10 cellular contexts compared by ENCODE assay signal in the genomic region with DNA sequence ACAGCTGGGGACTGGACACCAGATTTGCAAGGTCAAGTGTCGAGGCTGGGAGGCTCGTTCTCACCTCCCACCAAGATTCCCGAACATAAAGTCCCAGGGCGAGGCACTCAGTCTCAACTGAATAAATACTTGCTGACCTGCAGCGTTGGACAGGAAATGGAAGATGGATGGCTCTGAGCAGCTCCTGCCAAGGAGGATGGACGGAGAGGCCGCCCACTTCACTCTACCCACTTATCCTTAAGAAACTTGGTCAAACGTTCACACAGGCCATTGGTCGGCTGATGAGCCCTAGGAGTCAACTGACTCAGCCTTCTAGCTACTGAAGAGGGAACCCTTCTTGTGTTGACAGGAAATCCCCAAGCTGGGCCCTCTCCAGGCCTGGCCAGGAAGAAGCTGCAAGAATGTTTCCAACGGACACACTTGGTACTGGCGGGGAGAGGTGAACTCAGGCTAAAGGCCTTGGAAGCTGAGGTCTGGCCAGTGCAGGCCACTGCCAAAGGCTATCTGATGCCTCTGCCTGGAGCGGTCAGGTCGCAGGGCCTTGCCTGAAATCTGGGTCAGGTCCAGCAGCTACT. TPM values are rescaled to one million over a fixed set of nuclear protein-coding genes. Genes with fewer than 3 reads are reported as not detected.
DNase-seq lines count a peak whose midpoint lies in the region; ATAC-seq, FAIRE-seq and TF ChIP-seq lines count a peak whose summit lies in the region.
"Had no signal": no experiment of that assay in that cellular context is flagged by ENCODE, and none has a peak within 500 bp of the region (broad histone marks: within the 10 kb centered on the region; RNA-seq: fewer than 3 reads in every experiment).

No MANE protein-coding gene starts in this region.

- peak; percentile 74 to 82 for ATAC-seq in right cardiac atrium
- ATAC-seq in HG03520 (IDR thresholded peaks at IDR 0.05; ENCODE audit: unreplicated experiment) = no peak

- H3K4me2 ChIP-seq in skeletal muscle satellite cell (ENCODE audit: low read length) = peak overlapping the region; percentile 71

- H3K27ac ChIP-seq in right cardiac atrium (ENCODE audit: low read length) = peak overlapping the region; percentile 13

- intact Hi-C loops in right cardiac atrium (cut with DNase I) = loop anchor here in 2 of 4 donors (5.0 kb wide), 1 partner anchor 69 kb away; no protein-coding TSS in a partner anchor

- TF ChIP-seq POLR2A in H54 (IDR thresholded peaks at IDR 0.05; ENCODE audit: low read depth, low read length) = peak; percentile 11; the same call in 1 of the 2 replicates

- H3K9ac ChIP-seq in skeletal muscle satellite cell (ENCODE audit: low read depth, low read length) = peak overlapping the region; percentile 48

- DNase-seq in H54 (ENCODE audit: insufficient read length, low spot score) = peak; percentile 87
- peak; percentile 99 for DNase-seq in amniotic epithelial cell (ENCODE audit: low read depth)
- peak; percentile 80 to 90 (median 89) for DNase-seq in right cardiac atrium
- no peak for DNase-seq in cerebellar nuclear complex (lab: John Stamatoyannopoulos, UW)
- DNase-seq in NCI-H526 (lab: John Stamatoyannopoulos, UW) = no peak
- DNase-seq in SIG-M5 (lab: John Stamatoyannopoulos, UW) = no peak
- DNase-seq: activated CD4-positive, CD25-positive, alpha-beta regulatory T cell had no signal

- peaks cover 13% of the 10 kb centered on the region for H3K36me3 ChIP-seq in skeletal muscle satellite cell (ENCODE audit: insufficient read depth, low read length)

- peaks cover 22% of the 10 kb centered on the region for H3K4me1 ChIP-seq in right cardiac atrium (ENCODE audit: control insufficient read depth, insufficient read depth, low read length)
- peaks cover 91% of the 10 kb centered on the region for H3K4me1 ChIP-seq in skeletal muscle satellite cell (ENCODE audit: control insufficient read depth, insufficient read depth, low read length)

- H3K27me3 ChIP-seq in right cardiac atrium (ENCODE audit: control insufficient read depth, insufficient read depth) = no peaks in the 10 kb centered on the region
- H3K27me3 ChIP-seq in skeletal muscle satellite cell (ENCODE audit: control insufficient read depth, insufficient read depth, low read length) = no peaks in the 10 kb centered on the region

- H3K9me3 ChIP-seq in right cardiac atrium (ENCODE audit: control insufficient read depth, low read length) (no peaks in the 10 kb centered on the region), skeletal muscle satellite cell (replicated peaks; ENCODE audit: low read length) (no peaks in the 10 kb centered on the region)

- peak; percentile 78 for FAIRE-seq in H54 (lab: Jason Lieb, UNC)
- FAIRE-seq: urothelium cell line had no signal

- WGBS in right cardiac atrium = 35% methylated on average over 13 of the region's 13 CpGs

- H3K4me3 ChIP-seq in right cardiac atrium (ENCODE audit: low read length) = no peak overlapping the region
- peak overlapping the region; percentile 51 for H3K4me3 ChIP-seq in skeletal muscle satellite cell (ENCODE audit: low read length)

RNA-seq across cellular contexts. Expression of a gene that starts 50.0 kb away (rescaled TPM):
- 10 to 100 TPM; 18.2 to 24.2 (median 23.0) TPM for total RNA-seq in right cardiac atrium
- polyA plus RNA-seq in right cardiac atrium = 27.4 TPM
- total RNA-seq in skeletal muscle satellite cell (2012; rRNA removed) = 29.1 and 43.3 TPM in 2 replicates

Comparison
In these comparisons a context has a peak if more than half of its experiments do, and no peak if none do; other contexts are left out.
1. DNase-seq: peak in H54 (single experiment), amniotic epithelial cell (single experiment) and right cardiac atrium (3 of 3); none in cerebellar nuclear complex (0 of 2), NCI-H526 (0 of 2) and SIG-M5 (single experiment).